Comparison of ENCODE assay signal across 1 cellular context in the genomic region with DNA sequence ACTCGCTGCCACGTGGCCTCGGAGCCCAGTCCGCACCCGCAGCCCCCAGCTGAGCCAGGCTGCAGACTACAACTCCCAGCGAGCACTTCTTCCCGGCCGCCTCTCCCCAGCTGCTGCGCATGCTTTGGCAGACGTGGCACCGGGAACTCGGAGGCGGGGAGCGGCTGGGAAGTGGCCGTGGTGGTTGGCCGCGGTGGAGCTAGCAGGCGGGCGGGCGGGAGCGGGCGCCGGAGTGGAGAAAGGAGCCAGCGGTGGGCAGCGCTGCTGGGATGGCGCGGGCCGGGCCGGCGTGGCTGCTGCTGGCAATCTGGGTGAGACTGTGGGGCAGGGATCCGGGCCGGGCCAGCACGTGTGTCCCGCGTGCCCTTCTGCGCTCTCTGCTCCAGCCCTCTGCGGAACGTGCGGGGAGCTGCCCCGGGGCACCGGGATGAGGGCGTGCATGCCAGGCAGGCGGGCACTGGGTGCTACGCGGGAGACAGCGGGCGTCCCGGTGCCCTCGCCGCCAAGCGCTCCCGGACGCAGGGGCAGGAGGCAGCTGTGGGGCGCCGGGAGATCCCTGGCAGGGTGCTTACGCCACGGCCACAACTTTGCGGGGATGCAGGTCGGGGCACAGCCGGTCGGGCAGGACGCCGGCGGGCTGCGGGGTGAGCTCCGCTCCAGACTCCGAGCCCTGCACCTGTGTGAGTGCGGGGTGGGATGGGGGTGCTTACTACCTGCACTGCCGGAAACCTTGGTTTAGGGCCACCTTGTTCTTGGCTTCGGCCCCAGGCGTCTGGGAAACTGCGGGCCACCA.
A peak's percentile ranks its signal among the peaks of the same experiment; 100 is the strongest.
TF ChIP-seq lines count a peak whose summit lies in the region.

A gene (plus strand): TSS at position 130 of the 793 bp plus-strand sequence. CDS start 140 bp downstream, at position 270.

TF ChIP-seq in HepG2, 621 proteins besides CTCF, POLR2A, EP300 and RAD21 (continued from another document and continues in another):
- TF ChIP-seq GTF3A (CRISPR knock-in tag; conservative IDR thresholded peaks at IDR 0.05) (peak; percentile 67; the same call in 1 of the 2 replicates), SIN3A (IDR thresholded peaks at IDR 0.05; ENCODE audit: borderline replicate concordance, low read depth, low read length) (peak; percentile 61; the same call in 1 of the 2 replicates), ZNF552 (CRISPR knock-in tag; IDR thresholded peaks at IDR 0.05; ENCODE audit: borderline replicate concordance) (no peak), NFIC (IDR thresholded peaks at IDR 0.05; ENCODE audit: low read length) (no peak), SYNCRIP (IDR thresholded peaks at IDR 0.05; ENCODE audit: insufficient read depth, low read depth, low read length) (no peak), ZC3H4 (CRISPR knock-in tag; IDR thresholded peaks at IDR 0.05; ENCODE audit: borderline replicate concordance) (no peak), ELF4 (CRISPR knock-in tag; IDR thresholded peaks at IDR 0.05; ENCODE audit: borderline replicate concordance) (0 out of 2 replicates have a peak, but pooled peaks have one; percentile 78), NONO (IDR thresholded peaks at IDR 0.05) (no peak), NONO (CRISPR knock-in tag; conservative IDR thresholded peaks at IDR 0.05) (peak; percentile 92), ZNF777 (CRISPR knock-in tag; IDR thresholded peaks at IDR 0.05) (peak; percentile 52; the same call in 1 of the 2 replicates), MAFF (IDR thresholded peaks at IDR 0.05; ENCODE audit: low read depth, low read length) (no peak), KAT2B (IDR thresholded peaks at IDR 0.05; ENCODE audit: borderline replicate concordance, low read depth, low read length) (no peak), ZSCAN30 (CRISPR knock-in tag; IDR thresholded peaks at IDR 0.05) (no peak), ZSCAN12 (CRISPR knock-in tag; IDR thresholded peaks at IDR 0.05) (0 out of 2 replicates have a peak, but pooled peaks have one; percentile 53), ZNF703 (CRISPR knock-in tag; IDR thresholded peaks at IDR 0.05; ENCODE audit: borderline replicate concordance) (no peak; the same call in 1 of the 2 replicates), HMG20B (CRISPR knock-in tag; conservative IDR thresholded peaks at IDR 0.05) (no peak; the same call in 1 of the 2 replicates), DNMT1 (CRISPR knock-in tag; IDR thresholded peaks at IDR 0.05) (no peak), GFI1 (CRISPR knock-in tag; IDR thresholded peaks at IDR 0.05; ENCODE audit: borderline replicate concordance) (peak; percentile 77; the same call in 1 of the 2 replicates), RARG (CRISPR knock-in tag; IDR thresholded peaks at IDR 0.05; ENCODE audit: low read depth) (0 out of 2 replicates have a peak, but pooled peaks have one; percentile 46), SETDB1 (CRISPR knock-in tag; IDR thresholded peaks at IDR 0.05; ENCODE audit: borderline replicate concordance) (no peak), MED1 (CRISPR knock-in tag; IDR thresholded peaks at IDR 0.05) (peak; percentile 60), ZNF883 (CRISPR knock-in tag; IDR thresholded peaks at IDR 0.05; ENCODE audit: not compliant biosample characterization) (peak; percentile 55), FOXO1 (CRISPR knock-in tag; IDR thresholded peaks at IDR 0.05) (no peak; the same call in 1 of the 2 replicates), SAP130 (CRISPR knock-in tag; IDR thresholded peaks at IDR 0.05; ENCODE audit: low read depth) (peak; percentile 93), TBP (CRISPR knock-in tag; IDR thresholded peaks at IDR 0.05) (no peak), ZNF614 (CRISPR knock-in tag; IDR thresholded peaks at IDR 0.05; ENCODE audit: borderline replicate concordance) (peak; percentile 49; the same call in 1 of the 2 replicates), ASH2L (IDR thresholded peaks at IDR 0.05; ENCODE audit: insufficient read length, low read depth, low read length) (peak; percentile 53), NRL (CRISPR knock-in tag; IDR thresholded peaks at IDR 0.05; ENCODE audit: borderline replicate concordance) (no peak; the same call in 1 of the 2 replicates), MEIS1 (CRISPR knock-in tag; IDR thresholded peaks at IDR 0.05; ENCODE audit: borderline replicate concordance) (peak; percentile 92), ZNF615 (CRISPR knock-in tag; IDR thresholded peaks at IDR 0.05; ENCODE audit: borderline replicate concordance) (no peak)
- TF ChIP-seq, protein P1, sequence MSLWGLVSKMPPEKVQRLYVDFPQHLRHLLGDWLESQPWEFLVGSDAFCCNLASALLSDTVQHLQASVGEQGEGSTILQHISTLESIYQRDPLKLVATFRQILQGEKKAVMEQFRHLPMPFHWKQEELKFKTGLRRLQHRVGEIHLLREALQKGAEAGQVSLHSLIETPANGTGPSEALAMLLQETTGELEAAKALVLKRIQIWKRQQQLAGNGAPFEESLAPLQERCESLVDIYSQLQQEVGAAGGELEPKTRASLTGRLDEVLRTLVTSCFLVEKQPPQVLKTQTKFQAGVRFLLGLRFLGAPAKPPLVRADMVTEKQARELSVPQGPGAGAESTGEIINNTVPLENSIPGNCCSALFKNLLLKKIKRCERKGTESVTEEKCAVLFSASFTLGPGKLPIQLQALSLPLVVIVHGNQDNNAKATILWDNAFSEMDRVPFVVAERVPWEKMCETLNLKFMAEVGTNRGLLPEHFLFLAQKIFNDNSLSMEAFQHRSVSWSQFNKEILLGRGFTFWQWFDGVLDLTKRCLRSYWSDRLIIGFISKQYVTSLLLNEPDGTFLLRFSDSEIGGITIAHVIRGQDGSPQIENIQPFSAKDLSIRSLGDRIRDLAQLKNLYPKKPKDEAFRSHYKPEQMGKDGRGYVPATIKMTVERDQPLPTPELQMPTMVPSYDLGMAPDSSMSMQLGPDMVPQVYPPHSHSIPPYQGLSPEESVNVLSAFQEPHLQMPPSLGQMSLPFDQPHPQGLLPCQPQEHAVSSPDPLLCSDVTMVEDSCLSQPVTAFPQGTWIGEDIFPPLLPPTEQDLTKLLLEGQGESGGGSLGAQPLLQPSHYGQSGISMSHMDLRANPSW (CRISPR knock-in tag; IDR thresholded peaks at IDR 0.05; ENCODE audit: borderline replicate concordance), result 0 out of 2 replicates have a peak, but pooled peaks have one; percentile 14
- TF ChIP-seq, protein P2, sequence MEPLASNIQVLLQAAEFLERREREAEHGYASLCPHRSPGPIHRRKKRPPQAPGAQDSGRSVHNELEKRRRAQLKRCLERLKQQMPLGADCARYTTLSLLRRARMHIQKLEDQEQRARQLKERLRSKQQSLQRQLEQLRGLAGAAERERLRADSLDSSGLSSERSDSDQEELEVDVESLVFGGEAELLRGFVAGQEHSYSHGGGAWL (CRISPR knock-in tag; IDR thresholded peaks at IDR 0.05), result peak; percentile 88
- TF ChIP-seq, protein P3, sequence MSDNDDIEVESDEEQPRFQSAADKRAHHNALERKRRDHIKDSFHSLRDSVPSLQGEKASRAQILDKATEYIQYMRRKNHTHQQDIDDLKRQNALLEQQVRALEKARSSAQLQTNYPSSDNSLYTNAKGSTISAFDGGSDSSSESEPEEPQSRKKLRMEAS (IDR thresholded peaks at IDR 0.05), result peak; percentile 100
- TF ChIP-seq, protein P4, sequence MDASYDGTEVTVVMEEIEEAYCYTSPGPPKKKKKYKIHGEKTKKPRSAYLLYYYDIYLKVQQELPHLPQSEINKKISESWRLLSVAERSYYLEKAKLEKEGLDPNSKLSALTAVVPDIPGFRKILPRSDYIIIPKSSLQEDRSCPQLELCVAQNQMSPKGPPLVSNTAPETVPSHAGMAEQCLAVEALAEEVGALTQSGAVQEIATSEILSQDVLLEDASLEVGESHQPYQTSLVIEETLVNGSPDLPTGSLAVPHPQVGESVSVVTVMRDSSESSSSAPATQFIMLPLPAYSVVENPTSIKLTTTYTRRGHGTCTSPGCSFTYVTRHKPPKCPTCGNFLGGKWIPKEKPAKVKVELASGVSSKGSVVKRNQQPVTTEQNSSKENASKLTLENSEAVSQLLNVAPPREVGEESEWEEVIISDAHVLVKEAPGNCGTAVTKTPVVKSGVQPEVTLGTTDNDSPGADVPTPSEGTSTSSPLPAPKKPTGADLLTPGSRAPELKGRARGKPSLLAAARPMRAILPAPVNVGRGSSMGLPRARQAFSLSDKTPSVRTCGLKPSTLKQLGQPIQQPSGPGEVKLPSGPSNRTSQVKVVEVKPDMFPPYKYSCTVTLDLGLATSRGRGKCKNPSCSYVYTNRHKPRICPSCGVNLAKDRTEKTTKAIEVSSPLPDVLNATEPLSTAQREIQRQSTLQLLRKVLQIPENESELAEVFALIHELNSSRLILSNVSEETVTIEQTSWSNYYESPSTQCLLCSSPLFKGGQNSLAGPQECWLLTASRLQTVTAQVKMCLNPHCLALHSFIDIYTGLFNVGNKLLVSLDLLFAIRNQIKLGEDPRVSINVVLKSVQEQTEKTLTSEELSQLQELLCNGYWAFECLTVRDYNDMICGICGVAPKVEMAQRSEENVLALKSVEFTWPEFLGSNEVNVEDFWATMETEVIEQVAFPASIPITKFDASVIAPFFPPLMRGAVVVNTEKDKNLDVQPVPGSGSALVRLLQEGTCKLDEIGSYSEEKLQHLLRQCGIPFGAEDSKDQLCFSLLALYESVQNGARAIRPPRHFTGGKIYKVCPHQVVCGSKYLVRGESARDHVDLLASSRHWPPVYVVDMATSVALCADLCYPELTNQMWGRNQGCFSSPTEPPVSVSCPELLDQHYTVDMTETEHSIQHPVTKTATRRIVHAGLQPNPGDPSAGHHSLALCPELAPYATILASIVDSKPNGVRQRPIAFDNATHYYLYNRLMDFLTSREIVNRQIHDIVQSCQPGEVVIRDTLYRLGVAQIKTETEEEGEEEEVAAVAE (CRISPR knock-in tag; IDR thresholded peaks at IDR 0.05; ENCODE audit: borderline replicate concordance), result peak; percentile 70; the same call in 1 of the 2 replicates
- TF ChIP-seq, protein P5, sequence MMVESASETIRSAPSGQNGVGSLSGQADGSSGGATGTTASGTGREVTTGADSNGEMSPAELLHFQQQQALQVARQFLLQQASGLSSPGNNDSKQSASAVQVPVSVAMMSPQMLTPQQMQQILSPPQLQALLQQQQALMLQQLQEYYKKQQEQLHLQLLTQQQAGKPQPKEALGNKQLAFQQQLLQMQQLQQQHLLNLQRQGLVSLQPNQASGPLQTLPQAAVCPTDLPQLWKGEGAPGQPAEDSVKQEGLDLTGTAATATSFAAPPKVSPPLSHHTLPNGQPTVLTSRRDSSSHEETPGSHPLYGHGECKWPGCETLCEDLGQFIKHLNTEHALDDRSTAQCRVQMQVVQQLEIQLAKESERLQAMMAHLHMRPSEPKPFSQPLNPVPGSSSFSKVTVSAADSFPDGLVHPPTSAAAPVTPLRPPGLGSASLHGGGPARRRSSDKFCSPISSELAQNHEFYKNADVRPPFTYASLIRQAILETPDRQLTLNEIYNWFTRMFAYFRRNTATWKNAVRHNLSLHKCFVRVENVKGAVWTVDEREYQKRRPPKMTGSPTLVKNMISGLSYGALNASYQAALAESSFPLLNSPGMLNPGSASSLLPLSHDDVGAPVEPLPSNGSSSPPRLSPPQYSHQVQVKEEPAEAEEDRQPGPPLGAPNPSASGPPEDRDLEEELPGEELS (CRISPR knock-in tag; IDR thresholded peaks at IDR 0.05), result peak; percentile 18; the same call in 1 of the 2 replicates
- TF ChIP-seq, protein P6, sequence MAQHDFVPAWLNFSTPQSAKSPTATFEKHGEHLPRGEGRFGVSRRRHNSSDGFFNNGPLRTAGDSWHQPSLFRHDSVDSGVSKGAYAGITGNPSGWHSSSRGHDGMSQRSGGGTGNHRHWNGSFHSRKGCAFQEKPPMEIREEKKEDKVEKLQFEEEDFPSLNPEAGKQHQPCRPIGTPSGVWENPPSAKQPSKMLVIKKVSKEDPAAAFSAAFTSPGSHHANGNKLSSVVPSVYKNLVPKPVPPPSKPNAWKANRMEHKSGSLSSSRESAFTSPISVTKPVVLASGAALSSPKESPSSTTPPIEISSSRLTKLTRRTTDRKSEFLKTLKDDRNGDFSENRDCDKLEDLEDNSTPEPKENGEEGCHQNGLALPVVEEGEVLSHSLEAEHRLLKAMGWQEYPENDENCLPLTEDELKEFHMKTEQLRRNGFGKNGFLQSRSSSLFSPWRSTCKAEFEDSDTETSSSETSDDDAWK (CRISPR knock-in tag; IDR thresholded peaks at IDR 0.05), result no peak
- TF ChIP-seq, protein P7, sequence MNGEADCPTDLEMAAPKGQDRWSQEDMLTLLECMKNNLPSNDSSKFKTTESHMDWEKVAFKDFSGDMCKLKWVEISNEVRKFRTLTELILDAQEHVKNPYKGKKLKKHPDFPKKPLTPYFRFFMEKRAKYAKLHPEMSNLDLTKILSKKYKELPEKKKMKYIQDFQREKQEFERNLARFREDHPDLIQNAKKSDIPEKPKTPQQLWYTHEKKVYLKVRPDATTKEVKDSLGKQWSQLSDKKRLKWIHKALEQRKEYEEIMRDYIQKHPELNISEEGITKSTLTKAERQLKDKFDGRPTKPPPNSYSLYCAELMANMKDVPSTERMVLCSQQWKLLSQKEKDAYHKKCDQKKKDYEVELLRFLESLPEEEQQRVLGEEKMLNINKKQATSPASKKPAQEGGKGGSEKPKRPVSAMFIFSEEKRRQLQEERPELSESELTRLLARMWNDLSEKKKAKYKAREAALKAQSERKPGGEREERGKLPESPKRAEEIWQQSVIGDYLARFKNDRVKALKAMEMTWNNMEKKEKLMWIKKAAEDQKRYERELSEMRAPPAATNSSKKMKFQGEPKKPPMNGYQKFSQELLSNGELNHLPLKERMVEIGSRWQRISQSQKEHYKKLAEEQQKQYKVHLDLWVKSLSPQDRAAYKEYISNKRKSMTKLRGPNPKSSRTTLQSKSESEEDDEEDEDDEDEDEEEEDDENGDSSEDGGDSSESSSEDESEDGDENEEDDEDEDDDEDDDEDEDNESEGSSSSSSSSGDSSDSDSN (CRISPR knock-in tag; IDR thresholded peaks at IDR 0.05), result peak; percentile 72
- TF ChIP-seq, protein P8, sequence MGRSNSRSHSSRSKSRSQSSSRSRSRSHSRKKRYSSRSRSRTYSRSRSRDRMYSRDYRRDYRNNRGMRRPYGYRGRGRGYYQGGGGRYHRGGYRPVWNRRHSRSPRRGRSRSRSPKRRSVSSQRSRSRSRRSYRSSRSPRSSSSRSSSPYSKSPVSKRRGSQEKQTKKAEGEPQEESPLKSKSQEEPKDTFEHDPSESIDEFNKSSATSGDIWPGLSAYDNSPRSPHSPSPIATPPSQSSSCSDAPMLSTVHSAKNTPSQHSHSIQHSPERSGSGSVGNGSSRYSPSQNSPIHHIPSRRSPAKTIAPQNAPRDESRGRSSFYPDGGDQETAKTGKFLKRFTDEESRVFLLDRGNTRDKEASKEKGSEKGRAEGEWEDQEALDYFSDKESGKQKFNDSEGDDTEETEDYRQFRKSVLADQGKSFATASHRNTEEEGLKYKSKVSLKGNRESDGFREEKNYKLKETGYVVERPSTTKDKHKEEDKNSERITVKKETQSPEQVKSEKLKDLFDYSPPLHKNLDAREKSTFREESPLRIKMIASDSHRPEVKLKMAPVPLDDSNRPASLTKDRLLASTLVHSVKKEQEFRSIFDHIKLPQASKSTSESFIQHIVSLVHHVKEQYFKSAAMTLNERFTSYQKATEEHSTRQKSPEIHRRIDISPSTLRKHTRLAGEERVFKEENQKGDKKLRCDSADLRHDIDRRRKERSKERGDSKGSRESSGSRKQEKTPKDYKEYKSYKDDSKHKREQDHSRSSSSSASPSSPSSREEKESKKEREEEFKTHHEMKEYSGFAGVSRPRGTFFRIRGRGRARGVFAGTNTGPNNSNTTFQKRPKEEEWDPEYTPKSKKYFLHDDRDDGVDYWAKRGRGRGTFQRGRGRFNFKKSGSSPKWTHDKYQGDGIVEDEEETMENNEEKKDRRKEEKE (IDR thresholded peaks at IDR 0.05), result no peak
- TF ChIP-seq, protein P9, sequence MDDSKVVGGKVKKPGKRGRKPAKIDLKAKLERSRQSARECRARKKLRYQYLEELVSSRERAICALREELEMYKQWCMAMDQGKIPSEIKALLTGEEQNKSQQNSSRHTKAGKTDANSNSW (CRISPR knock-in tag; IDR thresholded peaks at IDR 0.05; ENCODE audit: borderline replicate concordance), result no peak
